ENCODE assay signal across 22 cellular contexts in genomic region chr4:147633643-147634042, GRCh38. TPM values are rescaled to one million over a fixed set of nuclear protein-coding genes. Genes with fewer than 3 reads are reported as not detected.
DNase-seq lines count a peak whose midpoint lies in the region; ATAC-seq, FAIRE-seq and TF ChIP-seq lines count a peak whose summit lies in the region.
"Had no signal": no experiment of that assay in that cellular context is flagged by ENCODE, and none has a peak within 500 bp of the region (broad histone marks: within the 10 kb centered on the region; RNA-seq: fewer than 3 reads in every experiment).

No MANE protein-coding gene starts in this region.

- no peak overlapping the region for H3K4me3 ChIP-seq in breast epithelium
- H3K4me3 ChIP-seq in fibroblast of mammary gland (ENCODE audit: control insufficient read depth, low read depth, low read length): no peak overlapping the region
- no peak overlapping the region for H3K4me3 ChIP-seq in gastrocnemius medialis
- H3K4me3 ChIP-seq: BLaER1, HAP-1 had no signal

- ATAC-seq in stimulated activated effector memory CD8-positive, alpha-beta T cell treated with anti-CD3 and anti-CD28 coated beads, Interleukin-12 subunit alpha, Interleukin-12 subunit beta, amount 100 ng/mL, for 72 hours: no peak
- no peak for ATAC-seq in gastrocnemius medialis
- ATAC-seq: CD8-positive, alpha-beta T cell had no signal

- DNase-seq in MCF 10A (ENCODE audit: unreplicated experiment) (no peak), breast epithelium (ENCODE audit: low spot score in 2 of 2) (no peak), fibroblast of mammary gland (ENCODE audit: low read depth) (peak; percentile 23), gastrocnemius medialis (no peak), urothelium cell line (ENCODE audit: low spot score) (no peak)
- no peak for DNase-seq in stimulated activated effector memory CD8-positive, alpha-beta T cell treated with anti-CD3 and anti-CD28 coated beads, Interleukin-12 subunit alpha, Interleukin-12 subunit beta, amount 100 ng/mL, for 72 hours (ENCODE audit: low spot score in 2 of 2)
- DNase-seq in activated CD4-positive, alpha-beta T cell treated with anti-CD3 and anti-CD28 coated beads, Interleukin-2, amount 10 ng/mL, durations not matched to agents 24 days and 14 days: no peak
- DNase-seq: Caco-2; CD4-positive, CD25-positive, alpha-beta regulatory T cell; CD8-positive, alpha-beta T cell; DMS153; DND-41; GOT3 had no signal

- no peaks in the 10 kb centered on the region for H3K27me3 Mint-ChIP-seq in MCF 10A (ENCODE audit: insufficient read depth, unreplicated experiment)
- H3K27me3 Mint-ChIP-seq in activated CD4-positive, alpha-beta T cell treated with anti-CD3 and anti-CD28 coated beads, Interleukin-2, amount 10 ng/mL, durations not matched to agents 24 days and 14 days: no peaks in the 10 kb centered on the region
- H3K27me3 Mint-ChIP-seq: B cell; CD4-positive, CD25-positive, alpha-beta regulatory T cell had no signal

- FAIRE-seq in urothelium cell line (lab: Jason Lieb, UNC): no peak
- FAIRE-seq: A204.1, G401.6, GM12892, H54 had no signal

- in situ Hi-C loops in gastrocnemius medialis (cut with MboI; ENCODE audit: low sequenced_read_pairs in 4 of 4): no loop called here

- H3K9me3 ChIP-seq in breast epithelium (no peaks in the 10 kb centered on the region), gastrocnemius medialis (no peaks in the 10 kb centered on the region)
- H3K9me3 ChIP-seq: BLaER1, Caco-2, HAP-1 had no signal

- CTCF ChIA-PET in MCF 10A (lab: Yijun Ruan, JAX): interaction anchor here (1.2 kb wide), 1 partner anchor 36 kb away, joined by 5 read pairs; no protein-coding TSS in a partner anchor

- H3K9me3 Mint-ChIP-seq in MCF 10A (ENCODE audit: unreplicated experiment): no peaks in the 10 kb centered on the region
- H3K9me3 Mint-ChIP-seq in stimulated activated effector memory CD8-positive, alpha-beta T cell treated with anti-CD3 and anti-CD28 coated beads, Interleukin-12 subunit alpha, Interleukin-12 subunit beta, amount 100 ng/mL, for 72 hours: no peaks in the 10 kb centered on the region
- H3K9me3 Mint-ChIP-seq in activated CD4-positive, alpha-beta T cell treated with anti-CD3 and anti-CD28 coated beads, Interleukin-2, amount 10 ng/mL, durations not matched to agents 24 days and 14 days: no peaks in the 10 kb centered on the region
- H3K9me3 Mint-ChIP-seq: CD8-positive, alpha-beta T cell had no signal

- TF ChIP-seq CTCF in MCF 10A (IDR thresholded peaks at IDR 0.05; ENCODE audit: unreplicated experiment): no peak
- no peak for TF ChIP-seq CTCF in breast epithelium (IDR thresholded peaks at IDR 0.05)
- TF ChIP-seq CTCF in fibroblast of mammary gland (conservative IDR thresholded peaks at IDR 0.05; ENCODE audit: control insufficient read depth, insufficient read depth, low read depth, low read length): no peak
- TF ChIP-seq CTCF in gastrocnemius medialis (IDR thresholded peaks at IDR 0.05 in 4 of 5, conservative IDR thresholded peaks at IDR 0.05 in 1 of 5): no peak

- H3K4me1 ChIP-seq in breast epithelium (no peaks in the 10 kb centered on the region), gastrocnemius medialis (no peaks in the 10 kb centered on the region)
- H3K4me1 ChIP-seq: BLaER1, Caco-2 had no signal

- H3K27me3 ChIP-seq in breast epithelium: no peaks in the 10 kb centered on the region
- H3K27me3 ChIP-seq in gastrocnemius medialis: no peaks in the 10 kb centered on the region
- H3K27me3 ChIP-seq: BLaER1 had no signal

- no TSS peak for BruUV-seq in MCF 10A (replicated peaks; lab: Mats Ljungman, UMichigan)

- H3K36me3 ChIP-seq in breast epithelium: peaks cover 12% of the 10 kb centered on the region
- peaks cover 7 to 86% of the 10 kb centered on the region in 2 donors for H3K36me3 ChIP-seq in gastrocnemius medialis

- no peak overlapping the region for H3K27ac ChIP-seq in breast epithelium
- no peak overlapping the region for H3K27ac ChIP-seq in gastrocnemius medialis
- H3K27ac ChIP-seq: 22Rv1, BLaER1, C4-2B had no signal

- no peak overlapping the region for H3K4me3 Mint-ChIP-seq in MCF 10A (ENCODE audit: unreplicated experiment)
- H3K4me3 Mint-ChIP-seq in stimulated activated effector memory CD8-positive, alpha-beta T cell treated with anti-CD3 and anti-CD28 coated beads, Interleukin-12 subunit alpha, Interleukin-12 subunit beta, amount 100 ng/mL, for 72 hours: no peak overlapping the region
- no peak overlapping the region for H3K4me3 Mint-ChIP-seq in activated CD4-positive, alpha-beta T cell treated with anti-CD3 and anti-CD28 coated beads, Interleukin-2, amount 10 ng/mL, durations not matched to agents 24 days and 14 days
- H3K4me3 Mint-ChIP-seq: B cell; CD4-positive, CD25-positive, alpha-beta regulatory T cell; CD8-positive, alpha-beta T cell had no signal

- peaks cover 86% of the 10 kb centered on the region for H3K36me3 Mint-ChIP-seq in MCF 10A (ENCODE audit: insufficient read depth, unreplicated experiment)
- peaks cover 100% of the 10 kb centered on the region for H3K36me3 Mint-ChIP-seq in stimulated activated effector memory CD8-positive, alpha-beta T cell treated with anti-CD3 and anti-CD28 coated beads, Interleukin-12 subunit alpha, Interleukin-12 subunit beta, amount 100 ng/mL, for 72 hours
- peaks cover 50% of the 10 kb centered on the region for H3K36me3 Mint-ChIP-seq in activated CD4-positive, alpha-beta T cell treated with anti-CD3 and anti-CD28 coated beads, Interleukin-2, amount 10 ng/mL, durations not matched to agents 24 days and 14 days (ENCODE audit: low read depth)

- H3K4me1 Mint-ChIP-seq in MCF 10A (ENCODE audit: insufficient read depth, unreplicated experiment): no peaks in the 10 kb centered on the region
- no peaks in the 10 kb centered on the region for H3K4me1 Mint-ChIP-seq in stimulated activated effector memory CD8-positive, alpha-beta T cell treated with anti-CD3 and anti-CD28 coated beads, Interleukin-12 subunit alpha, Interleukin-12 subunit beta, amount 100 ng/mL, for 72 hours
- no peaks in the 10 kb centered on the region for H3K4me1 Mint-ChIP-seq in activated CD4-positive, alpha-beta T cell treated with anti-CD3 and anti-CD28 coated beads, Interleukin-2, amount 10 ng/mL, durations not matched to agents 24 days and 14 days
- H3K4me1 Mint-ChIP-seq: B cell had no signal

- H3K27ac Mint-ChIP-seq in MCF 10A (ENCODE audit: low read depth, unreplicated experiment): peak overlapping the region; percentile 66
- H3K27ac Mint-ChIP-seq in stimulated activated effector memory CD8-positive, alpha-beta T cell treated with anti-CD3 and anti-CD28 coated beads, Interleukin-12 subunit alpha, Interleukin-12 subunit beta, amount 100 ng/mL, for 72 hours: peak overlapping the region; percentile 52
- no peak overlapping the region for H3K27ac Mint-ChIP-seq in activated CD4-positive, alpha-beta T cell treated with anti-CD3 and anti-CD28 coated beads, Interleukin-2, amount 10 ng/mL, durations not matched to agents 24 days and 14 days
- H3K27ac Mint-ChIP-seq: B cell; CD8-positive, alpha-beta T cell had no signal

- POLR2A ChIA-PET in MCF 10A (lab: Yijun Ruan, JAX): interaction anchor here (0.6 to 3.0 kb wide), 4 partner anchors 8 to 18 kb away, joined by 3 to 14 read pairs (median 3); partner anchors contain the start of gene TMEM184C

- TF ChIP-seq POLR2A in breast epithelium (IDR thresholded peaks at IDR 0.05) (no peak), gastrocnemius medialis (IDR thresholded peaks at IDR 0.05) (no peak)

- intact Hi-C loops in MCF 10A (cut with micrococcal nuclease) (no loop called here), breast epithelium (cut with DNase I; ENCODE audit: low total_unique reads) (loop anchor here (5.0 kb wide), 1 partner anchor 379 kb away; no protein-coding TSS in a partner anchor), gastrocnemius medialis (cut with DNase I; ENCODE audit: low total_unique reads) (no loop called here)
- intact Hi-C loops in activated CD4-positive, alpha-beta T cell treated with anti-CD3 and anti-CD28 coated beads, Interleukin-2, amount 10 ng/mL, durations not matched to agents 24 days and 14 days (cut with micrococcal nuclease): no loop called here

RNA-seq across cellular contexts. Expression of gene TMEM184C, which starts 16.4 kb away (rescaled TPM):
- total RNA-seq in MCF 10A (2022): 33.9 and 37.1 TPM in 2 replicates
- total RNA-seq in breast epithelium: 10 to 100 TPM; 21.0 to 32.2 (median 26.9) TPM
- total RNA-seq in gastrocnemius medialis: 10 to 100 TPM; 15.6 to 30.9 (median 20.7) TPM
- total RNA-seq in activated CD4-positive, alpha-beta T cell treated with anti-CD3 and anti-CD28 coated beads, Interleukin-2, amount 10 ng/mL, durations not matched to agents 24 days and 14 days: 18.3 and 19.7 TPM in 2 replicates

RNA-seq across cellular contexts. Expression of gene PRMT9, which starts 50.3 kb away (rescaled TPM):
- total RNA-seq in MCF 10A (2022): 6.1 and 8.4 TPM in 2 replicates
- 10 to 100 TPM in 2 of 3 donors, 1 to 10 TPM in 1; 7.8 to 21.8 (median 10.5) TPM for total RNA-seq in breast epithelium
- total RNA-seq in gastrocnemius medialis: 1 to 10 TPM; 5.2 to 9.1 (median 5.5) TPM
- 8.1 TPM in 2 replicates for total RNA-seq in activated CD4-positive, alpha-beta T cell treated with anti-CD3 and anti-CD28 coated beads, Interleukin-2, amount 10 ng/mL, durations not matched to agents 24 days and 14 days
